21 cellular contexts compared by ENCODE assay signal in the genomic region with DNA sequence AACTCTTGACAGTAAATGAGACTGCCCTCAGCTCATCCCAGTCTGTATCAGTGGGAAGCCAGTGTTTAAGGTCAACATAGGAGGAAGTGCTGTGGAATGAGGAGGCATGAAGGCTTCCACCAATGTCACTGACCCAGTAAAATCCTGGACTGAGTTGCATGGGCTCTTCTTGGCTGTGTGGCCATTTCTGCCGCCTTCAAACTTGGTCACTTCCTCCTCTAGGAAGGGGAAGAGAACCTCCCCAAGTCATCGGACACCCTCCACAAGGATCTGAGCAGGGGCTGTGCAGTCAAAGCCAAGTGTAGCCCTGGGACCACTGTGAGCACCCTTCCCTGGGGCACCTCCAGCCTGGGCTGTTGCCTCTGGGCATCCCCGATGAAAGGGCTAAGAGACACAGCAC. TPM values are rescaled to one million over a fixed set of nuclear protein-coding genes. Genes with fewer than 3 reads are reported as not detected.
DNase-seq lines count a peak whose midpoint lies in the region; ATAC-seq and TF ChIP-seq lines count a peak whose summit lies in the region.
"Had no signal": no experiment of that assay in that cellular context is flagged by ENCODE, and none has a peak within 500 bp of the region (broad histone marks: within the 10 kb centered on the region; RNA-seq: fewer than 3 reads in every experiment).

No MANE protein-coding gene starts in this region.

- peak overlapping the region; percentile 51 for H3K27ac Mint-ChIP-seq in activated CD4-positive, alpha-beta T cell treated with anti-CD3 and anti-CD28 coated beads, Interleukin-2, amount 10 ng/mL, durations not matched to agents 24 days and 14 days
- H3K27ac Mint-ChIP-seq in effector memory CD8-positive, alpha-beta T cell: peak overlapping the region; percentile 95 to 99
- H3K27ac Mint-ChIP-seq: brain; nephron; stimulated activated naive B cell treated with anti-CD40 and anti-IgM and Interleukin-4, amounts not matched to agents 10 μg/mL and 1 μg/mL and 100 μg/mL, for 72 hours; type B pancreatic cell had no signal

- H3K27me3 ChIP-seq in uterus: no peaks in the 10 kb centered on the region
- H3K27me3 ChIP-seq: esophagus muscularis mucosa had no signal

- TF ChIP-seq CTCF in RWPE1 (conservative IDR thresholded peaks at IDR 0.05; ENCODE audit: low read depth): no peak
- TF ChIP-seq CTCF in uterus (IDR thresholded peaks at IDR 0.05): no peak

- no peak for ATAC-seq in effector memory CD8-positive, alpha-beta T cell (replicated peaks)
- ATAC-seq: stimulated activated naive B cell treated with anti-CD40 and anti-IgM and Interleukin-4, amounts not matched to agents 10 μg/mL and 1 μg/mL and 100 μg/mL, for 72 hours had no signal

- no peaks in the 10 kb centered on the region for H3K4me1 ChIP-seq in uterus
- H3K4me1 ChIP-seq: HAP-1 had no signal

- H3K36me3 ChIP-seq in uterus: no peaks in the 10 kb centered on the region
- H3K36me3 ChIP-seq: HAP-1 had no signal

- H3K9me3 Mint-ChIP-seq in activated CD4-positive, alpha-beta T cell treated with anti-CD3 and anti-CD28 coated beads, Interleukin-2, amount 10 ng/mL, durations not matched to agents 24 days and 14 days: peaks cover 11% of the 10 kb centered on the region
- no peaks in the 10 kb centered on the region for H3K9me3 Mint-ChIP-seq in effector memory CD8-positive, alpha-beta T cell
- H3K9me3 Mint-ChIP-seq: stimulated activated naive B cell treated with anti-CD40 and anti-IgM and Interleukin-4, amounts not matched to agents 10 μg/mL and 1 μg/mL and 100 μg/mL, for 72 hours; type B pancreatic cell had no signal

- peaks cover 60% of the 10 kb centered on the region for H3K36me3 Mint-ChIP-seq in activated CD4-positive, alpha-beta T cell treated with anti-CD3 and anti-CD28 coated beads, Interleukin-2, amount 10 ng/mL, durations not matched to agents 24 days and 14 days (ENCODE audit: low read depth)
- peaks cover 42% of the 10 kb centered on the region for H3K36me3 Mint-ChIP-seq in effector memory CD8-positive, alpha-beta T cell (ENCODE audit: insufficient read depth)

- H3K27ac ChIP-seq in RWPE1 (peak overlapping the region; percentile 24), skin epidermis (peak overlapping the region in 15 of 21 experiments; percentile 1 to 94 (median 47)), uterus (no peak overlapping the region)
- H3K27ac ChIP-seq: PC-9 had no signal

- DNase-seq in activated CD4-positive, alpha-beta T cell treated with anti-CD3 and anti-CD28 coated beads, Interleukin-2, amount 10 ng/mL, durations not matched to agents 24 days and 14 days: no peak
- DNase-seq in activated CD4-positive, alpha-beta T cell treated with anti-CD3 and anti-CD28 coated beads, Interleukin-2, amount 50 U/mL, for 1 hour: no peak
- DNase-seq in RWPE1 (ENCODE audit: low spot score) (no peak), uterus (no peak), islet precursor cell (no peak), epidermal melanocyte (ENCODE audit: insufficient read length, low spot score) (no peak)
- DNase-seq in effector memory CD8-positive, alpha-beta T cell: no peak
- DNase-seq: Kasumi-1; NCI-H1417 treated with DMSO at 0.1 percent for 48 hours; NCI-H774; PC-9; stimulated activated CD4-positive, alpha-beta T cell treated with anti-CD3 and anti-CD28 coated beads, Interleukin-12 subunit alpha, Interleukin-12 subunit beta, amount 100 ng/mL, for 4 hours; stimulated activated naive B cell treated with anti-CD40 and anti-IgM and Interleukin-4, amounts not matched to agents 10 μg/mL and 1 μg/mL and 100 μg/mL, for 72 hours had no signal

- H3K9me3 ChIP-seq in uterus: peaks cover 0 to 3% of the 10 kb centered on the region in 2 donors
- H3K9me3 ChIP-seq: HAP-1 had no signal

- no peaks in the 10 kb centered on the region for H3K27me3 Mint-ChIP-seq in activated CD4-positive, alpha-beta T cell treated with anti-CD3 and anti-CD28 coated beads, Interleukin-2, amount 10 ng/mL, durations not matched to agents 24 days and 14 days
- no peaks in the 10 kb centered on the region for H3K27me3 Mint-ChIP-seq in effector memory CD8-positive, alpha-beta T cell
- H3K27me3 Mint-ChIP-seq: brain; stimulated activated naive B cell treated with anti-CD40 and anti-IgM and Interleukin-4, amounts not matched to agents 10 μg/mL and 1 μg/mL and 100 μg/mL, for 72 hours; type B pancreatic cell had no signal

- CTCF ChIA-PET in RWPE1 (lab: Yijun Ruan, JAX): no interaction called here

- intact Hi-C loops in activated CD4-positive, alpha-beta T cell treated with anti-CD3 and anti-CD28 coated beads, Interleukin-2, amount 10 ng/mL, durations not matched to agents 24 days and 14 days (cut with micrococcal nuclease): no loop called here
- intact Hi-C loops in uterus (cut with DNase I; ENCODE audit: low total_unique reads): no loop called here

- POLR2A ChIA-PET in RWPE1 (lab: Yijun Ruan, JAX; ENCODE audit: low non-redundant PET): no interaction called here

- peaks cover 60% of the 10 kb centered on the region for H3K4me1 Mint-ChIP-seq in activated CD4-positive, alpha-beta T cell treated with anti-CD3 and anti-CD28 coated beads, Interleukin-2, amount 10 ng/mL, durations not matched to agents 24 days and 14 days
- H3K4me1 Mint-ChIP-seq in effector memory CD8-positive, alpha-beta T cell (ENCODE audit: low read depth in 2 of 2): peaks cover 63 to 70% of the 10 kb centered on the region in 2 donors
- H3K4me1 Mint-ChIP-seq: brain, nephron had no signal

- H3K4me3 ChIP-seq in skin epidermis (no peak overlapping the region), uterus (no peak overlapping the region)
- H3K4me3 ChIP-seq: esophagus muscularis mucosa, HAP-1, lung, PC-9 had no signal

- peak overlapping the region; percentile 24 for H3K4me3 Mint-ChIP-seq in activated CD4-positive, alpha-beta T cell treated with anti-CD3 and anti-CD28 coated beads, Interleukin-2, amount 10 ng/mL, durations not matched to agents 24 days and 14 days
- peak overlapping the region; percentile 77 to 82 for H3K4me3 Mint-ChIP-seq in effector memory CD8-positive, alpha-beta T cell
- H3K4me3 Mint-ChIP-seq: brain; CD14-positive monocyte; nephron; stimulated activated naive B cell treated with anti-CD40 and anti-IgM and Interleukin-4, amounts not matched to agents 10 μg/mL and 1 μg/mL and 100 μg/mL, for 72 hours; type B pancreatic cell had no signal

- no peak for TF ChIP-seq POLR2A in uterus (IDR thresholded peaks at IDR 0.05)

RNA-seq across cellular contexts. Expression of gene GPR68, which starts 11.9 kb away (rescaled TPM):
- total RNA-seq in activated CD4-positive, alpha-beta T cell treated with anti-CD3 and anti-CD28 coated beads, Interleukin-2, amount 10 ng/mL, durations not matched to agents 24 days and 14 days: 4.6 and 4.9 TPM in 2 replicates
- under 1 TPM in 2 of 4 donors, not detected in 2; 0.48 to 0.98 TPM for total RNA-seq in uterus
- total RNA-seq: PC-9 had no signal

Comparison
In these comparisons a context has a peak if more than half of its experiments do, and no peak if none do; other contexts are left out.
1. H3K27ac ChIP-seq: peak in RWPE1 (single experiment) and skin epidermis (15 of 21); none in uterus (0 of 2).